Comparison of ENCODE assay signal across 17 cellular contexts in genomic region chr22:33605201-33605600, GRCh38.
DNase-seq lines count a peak whose midpoint lies in the region; ATAC-seq and TF ChIP-seq lines count a peak whose summit lies in the region.
"Had no signal": no experiment of that assay in that cellular context is flagged by ENCODE, and none has a peak within 500 bp of the region (broad histone marks: within the 10 kb centered on the region; RNA-seq: fewer than 3 reads in every experiment).

No MANE protein-coding gene starts in this region.

- H3K9me3 ChIP-seq in left ventricle myocardium inferior (replicated peaks) = no peaks in the 10 kb centered on the region
- H3K9me3 ChIP-seq: BE2C, Peyer's patch had no signal

- DNase-seq in left ventricle myocardium inferior (no peak), left cardiac atrium (no peak), GM04504 (ENCODE audit: low read depth) (peak; percentile 30), fibroblast of mammary gland (ENCODE audit: low read depth) (peak; percentile 33), type B pancreatic cell (ENCODE audit: extremely low spot score, unreplicated experiment) (no peak), dorsolateral prefrontal cortex (no peak)
- DNase-seq: BE2C; CD8-positive, alpha-beta T cell; DND-41; H9; NCI-H1436; NCI-H2081; NCI-H510A treated with DMSO at 0.1 percent for 48 hours; Peyer's patch; SIG-M5 had no signal

- TF ChIP-seq CTCF in left ventricle myocardium inferior (IDR thresholded peaks at IDR 0.05; ENCODE audit: borderline replicate concordance) (no peak), fibroblast of mammary gland (conservative IDR thresholded peaks at IDR 0.05; ENCODE audit: control insufficient read depth, insufficient read depth, low read depth, low read length) (no peak), type B pancreatic cell (conservative IDR thresholded peaks at IDR 0.05) (no peak), dorsolateral prefrontal cortex (IDR thresholded peaks at IDR 0.05 in 54 of 56, conservative IDR thresholded peaks at IDR 0.05 in 2 of 56; ENCODE audit: low read depth in 1 of 56, partially characterized antibody in 56 of 56) (no peak)

- H3K4me1 ChIP-seq in left ventricle myocardium inferior = peaks cover 44% of the 10 kb centered on the region
- H3K4me1 ChIP-seq: BE2C, Peyer's patch had no signal

- intact Hi-C loops in left ventricle myocardium inferior (cut with micrococcal nuclease) (no loop called here), left cardiac atrium (cut with DNase I) (no loop called here), dorsolateral prefrontal cortex (cut with DNase I) (no loop called here)

- H3K27me3 Mint-ChIP-seq in type B pancreatic cell = no peaks in the 10 kb centered on the region

- H3K27ac Mint-ChIP-seq in type B pancreatic cell = peak overlapping the region; percentile 46
- H3K27ac Mint-ChIP-seq: CD8-positive, alpha-beta T cell; H9 had no signal

- H3K36me3 ChIP-seq in left ventricle myocardium inferior = peaks cover 8% of the 10 kb centered on the region
- H3K36me3 ChIP-seq: BE2C had no signal

- H3K27ac ChIP-seq in left ventricle myocardium inferior (replicated peaks) (peak overlapping the region; percentile 90), dorsolateral prefrontal cortex (no peak overlapping the region)
- H3K27ac ChIP-seq: Peyer's patch had no signal

- H3K4me1 Mint-ChIP-seq in type B pancreatic cell (ENCODE audit: unreplicated experiment) = peaks cover 21% of the 10 kb centered on the region

- ATAC-seq in left cardiac atrium = no peak
- no peak for ATAC-seq in GM19467 (IDR thresholded peaks at IDR 0.05; ENCODE audit: unreplicated experiment)
- ATAC-seq in HG02571 (IDR thresholded peaks at IDR 0.05; ENCODE audit: unreplicated experiment) = no peak
- ATAC-seq: CD8-positive, alpha-beta T cell had no signal

- peak overlapping the region; percentile 6 for H3K4me3 Mint-ChIP-seq in type B pancreatic cell
- H3K4me3 Mint-ChIP-seq: CD8-positive, alpha-beta T cell; H9 had no signal

- H3K36me3 Mint-ChIP-seq in type B pancreatic cell = peaks cover 32% of the 10 kb centered on the region
- H3K36me3 Mint-ChIP-seq: CD8-positive, alpha-beta T cell had no signal

- H3K27me3 ChIP-seq in left ventricle myocardium inferior (ENCODE audit: low read depth) (no peaks in the 10 kb centered on the region), dorsolateral prefrontal cortex (no peaks in the 10 kb centered on the region)
- H3K27me3 ChIP-seq: BE2C, Peyer's patch had no signal

- H3K4me3 ChIP-seq in left ventricle myocardium inferior = no peak overlapping the region
- no peak overlapping the region for H3K4me3 ChIP-seq in fibroblast of mammary gland (ENCODE audit: control insufficient read depth, low read depth, low read length)
- no peak overlapping the region for H3K4me3 ChIP-seq in dorsolateral prefrontal cortex
- H3K4me3 ChIP-seq: Peyer's patch had no signal

- H3K9me3 Mint-ChIP-seq in type B pancreatic cell = peaks cover 1% of the 10 kb centered on the region

Comparison
In these comparisons a context has a peak if more than half of its experiments do, and no peak if none do; other contexts are left out.
1. DNase-seq: peak in GM04504 (single experiment) and fibroblast of mammary gland (single experiment); none in left ventricle myocardium inferior (single experiment), left cardiac atrium (single experiment), type B pancreatic cell (single experiment) and dorsolateral prefrontal cortex (0 of 10).